In genomic region chr3:20073068-20073467, GRCh38 we compare ENCODE assay signal across 1 cellular context.
TF ChIP-seq lines count a peak whose summit lies in the region.

No MANE protein-coding gene starts in this region.

TF ChIP-seq in GM23338, 12 proteins besides CTCF, POLR2A, EP300 and RAD21:
- TF ChIP-seq EZH2 (IDR thresholded peaks at IDR 0.05; ENCODE audit: low read depth, unreplicated experiment) (no peak), EZH2phosphoT487 (IDR thresholded peaks at IDR 0.05; ENCODE audit: unreplicated experiment) (no peak), NANOG (IDR thresholded peaks at IDR 0.05; ENCODE audit: borderline replicate concordance) (no peak), ZNF331 (CRISPR knock-in tag; IDR thresholded peaks at IDR 0.05; ENCODE audit: low read depth) (no peak), ETS1 (IDR thresholded peaks at IDR 0.05) (no peak), STAT1 (IDR thresholded peaks at IDR 0.05; ENCODE audit: unreplicated experiment) (no peak), ZNF114 (CRISPR knock-in tag; IDR thresholded peaks at IDR 0.05) (no peak), CREB1 (CRISPR knock-in tag; IDR thresholded peaks at IDR 0.05; ENCODE audit: low read depth) (no peak), JUNB (IDR thresholded peaks at IDR 0.05; ENCODE audit: unreplicated experiment) (no peak), POLR2AphosphoS5 (IDR thresholded peaks at IDR 0.05; ENCODE audit: low read depth) (no peak)
- TF ChIP-seq, protein P1, sequence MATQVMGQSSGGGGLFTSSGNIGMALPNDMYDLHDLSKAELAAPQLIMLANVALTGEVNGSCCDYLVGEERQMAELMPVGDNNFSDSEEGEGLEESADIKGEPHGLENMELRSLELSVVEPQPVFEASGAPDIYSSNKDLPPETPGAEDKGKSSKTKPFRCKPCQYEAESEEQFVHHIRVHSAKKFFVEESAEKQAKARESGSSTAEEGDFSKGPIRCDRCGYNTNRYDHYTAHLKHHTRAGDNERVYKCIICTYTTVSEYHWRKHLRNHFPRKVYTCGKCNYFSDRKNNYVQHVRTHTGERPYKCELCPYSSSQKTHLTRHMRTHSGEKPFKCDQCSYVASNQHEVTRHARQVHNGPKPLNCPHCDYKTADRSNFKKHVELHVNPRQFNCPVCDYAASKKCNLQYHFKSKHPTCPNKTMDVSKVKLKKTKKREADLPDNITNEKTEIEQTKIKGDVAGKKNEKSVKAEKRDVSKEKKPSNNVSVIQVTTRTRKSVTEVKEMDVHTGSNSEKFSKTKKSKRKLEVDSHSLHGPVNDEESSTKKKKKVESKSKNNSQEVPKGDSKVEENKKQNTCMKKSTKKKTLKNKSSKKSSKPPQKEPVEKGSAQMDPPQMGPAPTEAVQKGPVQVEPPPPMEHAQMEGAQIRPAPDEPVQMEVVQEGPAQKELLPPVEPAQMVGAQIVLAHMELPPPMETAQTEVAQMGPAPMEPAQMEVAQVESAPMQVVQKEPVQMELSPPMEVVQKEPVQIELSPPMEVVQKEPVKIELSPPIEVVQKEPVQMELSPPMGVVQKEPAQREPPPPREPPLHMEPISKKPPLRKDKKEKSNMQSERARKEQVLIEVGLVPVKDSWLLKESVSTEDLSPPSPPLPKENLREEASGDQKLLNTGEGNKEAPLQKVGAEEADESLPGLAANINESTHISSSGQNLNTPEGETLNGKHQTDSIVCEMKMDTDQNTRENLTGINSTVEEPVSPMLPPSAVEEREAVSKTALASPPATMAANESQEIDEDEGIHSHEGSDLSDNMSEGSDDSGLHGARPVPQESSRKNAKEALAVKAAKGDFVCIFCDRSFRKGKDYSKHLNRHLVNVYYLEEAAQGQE (IDR thresholded peaks at IDR 0.05; ENCODE audit: unreplicated experiment) = no peak
- TF ChIP-seq, protein P2, sequence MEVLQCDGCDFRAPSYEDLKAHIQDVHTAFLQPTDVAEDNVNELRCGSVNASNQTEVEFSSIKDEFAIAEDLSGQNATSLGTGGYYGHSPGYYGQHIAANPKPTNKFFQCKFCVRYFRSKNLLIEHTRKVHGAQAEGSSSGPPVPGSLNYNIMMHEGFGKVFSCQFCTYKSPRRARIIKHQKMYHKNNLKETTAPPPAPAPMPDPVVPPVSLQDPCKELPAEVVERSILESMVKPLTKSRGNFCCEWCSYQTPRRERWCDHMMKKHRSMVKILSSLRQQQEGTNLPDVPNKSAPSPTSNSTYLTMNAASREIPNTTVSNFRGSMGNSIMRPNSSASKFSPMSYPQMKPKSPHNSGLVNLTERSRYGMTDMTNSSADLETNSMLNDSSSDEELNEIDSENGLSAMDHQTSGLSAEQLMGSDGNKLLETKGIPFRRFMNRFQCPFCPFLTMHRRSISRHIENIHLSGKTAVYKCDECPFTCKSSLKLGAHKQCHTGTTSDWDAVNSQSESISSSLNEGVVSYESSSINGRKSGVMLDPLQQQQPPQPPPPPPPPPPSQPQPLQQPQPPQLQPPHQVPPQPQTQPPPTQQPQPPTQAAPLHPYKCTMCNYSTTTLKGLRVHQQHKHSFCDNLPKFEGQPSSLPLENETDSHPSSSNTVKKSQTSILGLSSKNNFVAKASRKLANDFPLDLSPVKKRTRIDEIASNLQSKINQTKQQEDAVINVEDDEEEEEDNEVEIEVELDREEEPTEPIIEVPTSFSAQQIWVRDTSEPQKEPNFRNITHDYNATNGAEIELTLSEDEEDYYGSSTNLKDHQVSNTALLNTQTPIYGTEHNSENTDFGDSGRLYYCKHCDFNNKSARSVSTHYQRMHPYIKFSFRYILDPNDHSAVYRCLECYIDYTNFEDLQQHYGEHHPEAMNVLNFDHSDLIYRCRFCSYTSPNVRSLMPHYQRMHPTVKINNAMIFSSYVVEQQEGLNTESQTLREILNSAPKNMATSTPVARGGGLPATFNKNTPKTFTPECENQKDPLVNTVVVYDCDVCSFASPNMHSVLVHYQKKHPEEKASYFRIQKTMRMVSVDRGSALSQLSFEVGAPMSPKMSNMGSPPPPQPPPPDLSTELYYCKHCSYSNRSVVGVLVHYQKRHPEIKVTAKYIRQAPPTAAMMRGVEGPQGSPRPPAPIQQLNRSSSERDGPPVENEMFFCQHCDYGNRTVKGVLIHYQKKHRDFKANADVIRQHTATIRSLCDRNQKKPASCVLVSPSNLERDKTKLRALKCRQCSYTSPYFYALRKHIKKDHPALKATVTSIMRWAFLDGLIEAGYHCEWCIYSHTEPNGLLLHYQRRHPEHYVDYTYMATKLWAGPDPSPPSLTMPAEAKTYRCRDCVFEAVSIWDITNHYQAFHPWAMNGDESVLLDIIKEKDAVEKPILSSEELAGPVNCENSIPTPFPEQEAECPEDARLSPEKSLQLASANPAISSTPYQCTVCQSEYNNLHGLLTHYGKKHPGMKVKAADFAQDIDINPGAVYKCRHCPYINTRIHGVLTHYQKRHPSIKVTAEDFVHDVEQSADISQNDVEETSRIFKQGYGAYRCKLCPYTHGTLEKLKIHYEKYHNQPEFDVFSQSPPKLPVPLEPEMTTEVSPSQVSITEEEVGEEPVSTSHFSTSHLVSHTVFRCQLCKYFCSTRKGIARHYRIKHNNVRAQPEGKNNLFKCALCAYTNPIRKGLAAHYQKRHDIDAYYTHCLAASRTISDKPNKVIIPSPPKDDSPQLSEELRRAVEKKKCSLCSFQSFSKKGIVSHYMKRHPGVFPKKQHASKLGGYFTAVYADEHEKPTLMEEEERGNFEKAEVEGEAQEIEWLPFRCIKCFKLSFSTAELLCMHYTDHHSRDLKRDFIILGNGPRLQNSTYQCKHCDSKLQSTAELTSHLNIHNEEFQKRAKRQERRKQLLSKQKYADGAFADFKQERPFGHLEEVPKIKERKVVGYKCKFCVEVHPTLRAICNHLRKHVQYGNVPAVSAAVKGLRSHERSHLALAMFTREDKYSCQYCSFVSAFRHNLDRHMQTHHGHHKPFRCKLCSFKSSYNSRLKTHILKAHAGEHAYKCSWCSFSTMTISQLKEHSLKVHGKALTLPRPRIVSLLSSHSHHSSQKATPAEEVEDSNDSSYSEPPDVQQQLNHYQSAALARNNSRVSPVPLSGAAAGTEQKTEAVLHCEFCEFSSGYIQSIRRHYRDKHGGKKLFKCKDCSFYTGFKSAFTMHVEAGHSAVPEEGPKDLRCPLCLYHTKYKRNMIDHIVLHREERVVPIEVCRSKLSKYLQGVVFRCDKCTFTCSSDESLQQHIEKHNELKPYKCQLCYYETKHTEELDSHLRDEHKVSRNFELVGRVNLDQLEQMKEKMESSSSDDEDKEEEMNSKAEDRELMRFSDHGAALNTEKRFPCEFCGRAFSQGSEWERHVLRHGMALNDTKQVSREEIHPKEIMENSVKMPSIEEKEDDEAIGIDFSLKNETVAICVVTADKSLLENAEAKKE (CRISPR knock-in tag; IDR thresholded peaks at IDR 0.05) = no peak
